ENCODE assay signal across 8 cellular contexts in the genomic region with DNA sequence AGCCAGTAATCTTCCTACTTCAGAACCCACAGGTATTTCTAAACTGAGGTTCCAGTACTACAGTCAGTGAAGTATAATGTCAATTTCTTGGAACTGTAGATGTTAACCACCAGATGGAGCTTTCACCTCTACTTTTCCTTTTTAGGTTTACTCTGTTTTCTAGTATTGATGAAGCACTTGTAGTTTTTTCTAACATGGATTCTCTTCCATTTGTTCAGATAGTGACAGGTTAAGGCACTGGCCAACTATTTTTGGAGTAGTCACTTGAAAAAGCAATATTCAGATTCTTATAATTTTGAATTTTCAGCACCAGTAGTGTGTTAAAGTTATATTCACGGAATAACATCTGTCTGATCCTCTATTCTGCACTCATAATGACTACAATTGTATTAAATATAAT. TPM values are rescaled to one million over a fixed set of nuclear protein-coding genes. Genes with fewer than 3 reads are reported as not detected.
A peak's percentile ranks its signal among the peaks of the same experiment; 100 is the strongest.
DNase-seq lines count a peak whose midpoint lies in the region; ATAC-seq and TF ChIP-seq lines count a peak whose summit lies in the region.

No MANE protein-coding gene starts in this region.

- no peak for DNase-seq in heart left ventricle
- DNase-seq in left cardiac atrium: no peak
- DNase-seq in HuH-7.5 (ENCODE audit: low spot score): peak; percentile 47
- no peak for DNase-seq in RWPE2 (ENCODE audit: low spot score)
- DNase-seq in NK-92 treated with Interleukin-12 subunit alpha and Interleukin-12 subunit beta, amount 100 ng/mL, for 24 hours (lab: John Stamatoyannopoulos, UW): no peak
- DNase-seq in activated CD8-positive, alpha-beta memory T cell treated with anti-CD3 and anti-CD28 coated beads, Interleukin-2, amount 50 U/mL, for 48 hours: no peak
- no peak for DNase-seq in activated CD4-positive, alpha-beta T cell treated with anti-CD3 and anti-CD28 coated beads, Interleukin-2, amount 50 U/mL, for 1 hour

- TF ChIP-seq CTCF in heart left ventricle (IDR thresholded peaks at IDR 0.05) (peak in 11 of 12 donors; percentile 6 to 51 (median 27)), RWPE2 (IDR thresholded peaks at IDR 0.05; ENCODE audit: poor library complexity, severe bottlenecking) (peak; percentile 89), gastroesophageal sphincter (IDR thresholded peaks at IDR 0.05) (peak in 3 of 4 experiments; percentile 35 to 51 (median 45))

- H3K4me1 ChIP-seq in heart left ventricle (peaks cover 0 to 14% (median 8%) of the 10 kb centered on the region in 12 donors), RWPE2 (ENCODE audit: insufficient read depth, poor library complexity, severe bottlenecking) (peaks cover 11% of the 10 kb centered on the region), gastroesophageal sphincter (peaks cover 5 to 15% (median 6%) of the 10 kb centered on the region in 3 donors)

- WGBS in heart left ventricle, 4 donors: 90 to 99% (median 95%) methylated on average over 1 of the region's 1 CpG
- 47 to 100% methylated on average over 1 of the region's 1 CpG for WGBS in gastroesophageal sphincter (ENCODE audit: low coverage in 1 of 2), 2 donors

- TF ChIP-seq POLR2A in heart left ventricle (IDR thresholded peaks at IDR 0.05): no peak
- TF ChIP-seq POLR2A in gastroesophageal sphincter (IDR thresholded peaks at IDR 0.05): no peak

- no peaks in the 10 kb centered on the region for H3K36me3 ChIP-seq in heart left ventricle
- H3K36me3 ChIP-seq in RWPE2 (ENCODE audit: low read depth): no peaks in the 10 kb centered on the region
- no peaks in the 10 kb centered on the region for H3K36me3 ChIP-seq in gastroesophageal sphincter

- ATAC-seq in heart left ventricle: no peak
- ATAC-seq in left cardiac atrium: no peak
- ATAC-seq in RWPE2 (ENCODE audit: low read depth): no peak
- no peak for ATAC-seq in gastroesophageal sphincter

- no peak overlapping the region for H3K27ac ChIP-seq in heart left ventricle
- no peak overlapping the region for H3K27ac ChIP-seq in RWPE2 (ENCODE audit: poor library complexity, severe bottlenecking)
- no peak overlapping the region for H3K27ac ChIP-seq in gastroesophageal sphincter

- TF ChIP-seq EP300 in gastroesophageal sphincter (IDR thresholded peaks at IDR 0.05): no peak

- H3K9me3 ChIP-seq in heart left ventricle: no peaks in the 10 kb centered on the region
- no peaks in the 10 kb centered on the region for H3K9me3 ChIP-seq in RWPE2 (ENCODE audit: severe bottlenecking)
- no peaks in the 10 kb centered on the region for H3K9me3 ChIP-seq in gastroesophageal sphincter

- intact Hi-C loops in heart left ventricle (cut with DNase I): loop anchor here in 7 of 10 donors (5.0 to 10.0 kb wide), 5 partner anchors 67 to 317 kb away; a partner anchor contains a TSS
- intact Hi-C loops in left cardiac atrium (cut with DNase I): loop anchor here (10.0 kb wide), 3 partner anchors 57 to 327 kb away; a partner anchor contains a TSS

- H3K4me3 ChIP-seq in heart left ventricle (no peak overlapping the region), RWPE2 (ENCODE audit: severe bottlenecking) (no peak overlapping the region), gastroesophageal sphincter (no peak overlapping the region)

- H3K27me3 ChIP-seq in heart left ventricle: no peaks in the 10 kb centered on the region
- H3K27me3 ChIP-seq in RWPE2 (ENCODE audit: insufficient read depth, poor library complexity, severe bottlenecking): no peaks in the 10 kb centered on the region
- H3K27me3 ChIP-seq in gastroesophageal sphincter: no peaks in the 10 kb centered on the region

RNA-seq across cellular contexts. Expression of a gene that starts 4.6 kb away (rescaled TPM):
- 100 to 1,000 TPM in 3 of 9 donors, 10 to 100 TPM in 6; 68.1 to 116 (median 89.3) TPM for total RNA-seq in heart left ventricle
- 10 to 100 TPM; 14.1 to 81.0 TPM for polyA plus RNA-seq in heart left ventricle
- 100 to 1,000 TPM in 1 of 2 donors, 10 to 100 TPM in 1; 87.1 to 140 TPM for total RNA-seq in left cardiac atrium
- total RNA-seq in gastroesophageal sphincter: 100 to 1,000 TPM; 230 to 306 (median 249) TPM

RNA-seq across cellular contexts. Expression of a gene that starts 6.5 kb away (rescaled TPM):
- 10 to 100 TPM in 2 of 9 donors, 1 to 10 TPM in 7; 6.3 to 17.8 (median 7.4) TPM for total RNA-seq in heart left ventricle
- 10 to 100 TPM in 1 of 2 donors, 1 to 10 TPM in 1; 3.8 to 18.2 TPM for polyA plus RNA-seq in heart left ventricle
- total RNA-seq in left cardiac atrium: 1 to 10 TPM; 5.4 to 9.1 TPM
- 10 to 100 TPM; 15.3 to 33.0 (median 20.2) TPM for total RNA-seq in gastroesophageal sphincter

Comparison
In these comparisons a context has a peak if more than half of its experiments do, and no peak if none do; other contexts are left out.
1. CTCF ChIP-seq: peak in every context shown above with its lines; median percentile 89 in RWPE2; 45 in gastroesophageal sphincter; 27 in heart left ventricle.